Comparison of ENCODE assay signal across 21 cellular contexts in genomic region chr11:134637091-134638015, GRCh38.
"Had no signal": no experiment of that assay in that cellular context is flagged by ENCODE, and none has a peak within 500 bp of the region (broad histone marks: within the 10 kb centered on the region; RNA-seq: fewer than 3 reads in every experiment).

No MANE protein-coding gene starts in this region.

- H3K4me1 ChIP-seq: ascending aorta, esophagus muscularis mucosa, gastroesophageal sphincter, heart right ventricle, pancreas, right lobe of liver, testis, upper lobe of left lung had no signal

- H3K36me3 Mint-ChIP-seq: activated naive CD4-positive, alpha-beta T cell treated with anti-CD3 and anti-CD28 coated beads, Interleukin-2, amount 50 U/mL, for 24 hours; naive thymus-derived CD8-positive, alpha-beta T cell; stimulated activated effector memory CD8-positive, alpha-beta T cell treated with anti-CD3 and anti-CD28 coated beads, Interleukin-12 subunit alpha, Interleukin-12 subunit beta, amount 100 ng/mL, for 72 hours; WTC11 had no signal

- H3K27ac Mint-ChIP-seq: activated CD4-positive, alpha-beta memory T cell treated with anti-CD3 and anti-CD28 coated beads, Interleukin-2, amount 10 ng/mL, durations not matched to agents 7 days and 5 days; activated naive CD4-positive, alpha-beta T cell treated with anti-CD3 and anti-CD28 coated beads, Interleukin-2, amount 50 U/mL, for 24 hours; naive thymus-derived CD8-positive, alpha-beta T cell; stimulated activated effector memory CD8-positive, alpha-beta T cell treated with anti-CD3 and anti-CD28 coated beads, Interleukin-12 subunit alpha, Interleukin-12 subunit beta, amount 100 ng/mL, for 72 hours; WTC11 had no signal

- H3K4me1 Mint-ChIP-seq: activated CD4-positive, alpha-beta memory T cell treated with anti-CD3 and anti-CD28 coated beads, Interleukin-2, amount 10 ng/mL, durations not matched to agents 7 days and 5 days; activated naive CD4-positive, alpha-beta T cell treated with anti-CD3 and anti-CD28 coated beads, Interleukin-2, amount 50 U/mL, for 24 hours; naive thymus-derived CD8-positive, alpha-beta T cell had no signal

- H3K4me2 ChIP-seq: smooth muscle cell had no signal

- H3K36me3 ChIP-seq: ascending aorta, esophagus muscularis mucosa, gastroesophageal sphincter, heart right ventricle, pancreas, right lobe of liver, upper lobe of left lung had no signal

- H3K9me3 Mint-ChIP-seq: activated CD4-positive, alpha-beta memory T cell treated with anti-CD3 and anti-CD28 coated beads, Interleukin-2, amount 10 ng/mL, durations not matched to agents 7 days and 5 days; activated naive CD4-positive, alpha-beta T cell treated with anti-CD3 and anti-CD28 coated beads, Interleukin-2, amount 50 U/mL, for 24 hours; naive thymus-derived CD8-positive, alpha-beta T cell; stimulated activated effector memory CD8-positive, alpha-beta T cell treated with anti-CD3 and anti-CD28 coated beads, Interleukin-12 subunit alpha, Interleukin-12 subunit beta, amount 100 ng/mL, for 72 hours; WTC11 had no signal

- H3K27me3 ChIP-seq: ascending aorta, pancreas, right lobe of liver, testis, upper lobe of left lung had no signal

- ATAC-seq: gastroesophageal sphincter; heart right ventricle; naive thymus-derived CD8-positive, alpha-beta T cell; pancreas; right lobe of liver; stimulated activated effector memory CD8-positive, alpha-beta T cell treated with anti-CD3 and anti-CD28 coated beads, Interleukin-12 subunit alpha, Interleukin-12 subunit beta, amount 100 ng/mL, for 72 hours; WTC11 had no signal

- H3K4me3 ChIP-seq: ascending aorta, esophagus muscularis mucosa, gastroesophageal sphincter, heart right ventricle, pancreas, right lobe of liver, smooth muscle cell, testis, upper lobe of left lung had no signal

- H3K9me3 ChIP-seq: ascending aorta, esophagus muscularis mucosa, gastroesophageal sphincter, heart right ventricle, pancreas, right lobe of liver, testis, upper lobe of left lung had no signal

- DNase-seq: activated CD4-positive, alpha-beta memory T cell treated with anti-CD3 and anti-CD28 coated beads, Interleukin-2, amount 10 ng/mL, durations not matched to agents 7 days and 5 days; activated CD4-positive, alpha-beta T cell treated with anti-CD3 and anti-CD28 coated beads for 4 hours; activated effector memory CD4-positive, alpha-beta T cell treated with anti-CD3 and anti-CD28 coated beads, Interleukin-2, amount 50 U/mL, for 16 hours; activated T-cell treated with anti-CD3 and anti-CD28 coated beads, Interleukin-2, amount 50 U/mL, for 48 hours; effector CD8-positive, alpha-beta T cell; heart right ventricle; kidney glomerular epithelial cell; mesenchymal stem cell; naive thymus-derived CD8-positive, alpha-beta T cell; pancreas; right lobe of liver; stimulated activated CD4-positive, alpha-beta T cell treated with anti-CD3 and anti-CD28 coated beads, Interleukin-4, amount 100 ng/mL, for 24 hours; testis; upper lobe of left lung had no signal

- H3K27ac ChIP-seq: ascending aorta, esophagus muscularis mucosa, gastroesophageal sphincter, heart right ventricle, pancreas, right lobe of liver, testis, upper lobe of left lung had no signal

- H3K4me3 Mint-ChIP-seq: activated CD4-positive, alpha-beta memory T cell treated with anti-CD3 and anti-CD28 coated beads, Interleukin-2, amount 10 ng/mL, durations not matched to agents 7 days and 5 days; activated naive CD4-positive, alpha-beta T cell treated with anti-CD3 and anti-CD28 coated beads, Interleukin-2, amount 50 U/mL, for 24 hours; naive thymus-derived CD8-positive, alpha-beta T cell; stimulated activated effector memory CD8-positive, alpha-beta T cell treated with anti-CD3 and anti-CD28 coated beads, Interleukin-12 subunit alpha, Interleukin-12 subunit beta, amount 100 ng/mL, for 72 hours; WTC11 had no signal
